Comparison of ENCODE assay signal across 26 cellular contexts in the genomic region with DNA sequence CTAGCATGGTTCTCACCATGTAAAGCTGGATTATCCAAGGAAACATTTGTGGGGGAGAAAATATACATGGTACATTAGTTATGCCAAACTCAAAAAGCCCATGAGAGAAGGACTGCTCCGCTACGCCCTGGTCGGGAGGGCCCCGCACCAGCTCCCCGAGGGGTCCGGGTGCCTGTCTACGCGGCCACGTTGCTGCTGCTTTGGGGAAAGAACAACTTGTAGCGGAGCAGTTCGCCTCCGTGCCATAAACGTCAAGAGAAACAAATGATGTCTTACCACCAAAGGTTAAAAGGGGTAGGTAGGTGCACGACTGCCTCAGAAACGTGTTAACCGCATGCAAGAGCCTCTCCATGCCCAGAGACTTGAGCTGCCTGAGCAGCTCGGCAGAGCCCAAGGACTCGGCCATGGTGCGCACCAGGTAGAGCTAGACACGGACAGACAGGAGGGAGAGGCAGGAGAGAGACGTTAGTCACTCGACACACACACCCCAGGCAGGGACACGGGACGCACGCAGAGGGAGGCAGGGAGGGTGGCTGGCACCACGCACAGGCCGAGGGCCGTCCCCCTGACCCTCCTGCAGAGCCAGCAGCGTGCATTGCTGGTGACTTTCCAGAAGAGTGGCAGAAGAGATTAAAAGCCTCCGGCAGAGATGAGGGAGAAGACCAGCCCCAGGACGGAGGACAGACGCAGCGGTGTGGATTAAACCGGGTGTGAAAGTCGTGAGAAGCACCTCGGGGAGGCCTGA.
DNase-seq lines count a peak whose midpoint lies in the region; ATAC-seq and TF ChIP-seq lines count a peak whose summit lies in the region.
"Had no signal": no experiment of that assay in that cellular context is flagged by ENCODE, and none has a peak within 500 bp of the region (broad histone marks: within the 10 kb centered on the region; RNA-seq: fewer than 3 reads in every experiment).

No MANE protein-coding gene starts in this region.

- no peak for TF ChIP-seq CTCF in Caco-2 (IDR thresholded peaks at IDR 0.05; ENCODE audit: insufficient read depth in 1 of 2, low read depth in 1 of 2, low read length in 1 of 2, severe bottlenecking in 1 of 2, unreplicated experiment in 1 of 2)
- TF ChIP-seq CTCF in RWPE2 (IDR thresholded peaks at IDR 0.05; ENCODE audit: poor library complexity, severe bottlenecking): no peak
- TF ChIP-seq CTCF in endothelial cell (IDR thresholded peaks at IDR 0.05; ENCODE audit: unreplicated experiment): no peak
- no peak for TF ChIP-seq CTCF in spleen (IDR thresholded peaks at IDR 0.05 in 8 of 11, conservative IDR thresholded peaks at IDR 0.05 in 3 of 11)

- H3K4me1 Mint-ChIP-seq in Caco-2 (ENCODE audit: low read depth, unreplicated experiment) (peaks cover 4% of the 10 kb centered on the region), endothelial cell (ENCODE audit: unreplicated experiment) (no peaks in the 10 kb centered on the region)
- H3K4me1 Mint-ChIP-seq: CD4-positive, alpha-beta memory T cell had no signal

- H3K27me3 ChIP-seq in Caco-2 (replicated peaks; ENCODE audit: control insufficient read depth, insufficient read depth, low read length) (no peaks in the 10 kb centered on the region), RWPE2 (ENCODE audit: insufficient read depth, poor library complexity, severe bottlenecking) (no peaks in the 10 kb centered on the region), spleen (replicated peaks in 1 of 7) (no peaks in the 10 kb centered on the region)

- H3K27ac ChIP-seq in RWPE2 (ENCODE audit: poor library complexity, severe bottlenecking) (peak overlapping the region; percentile 48), spleen (no peak overlapping the region)
- H3K27ac ChIP-seq: SK-N-MC had no signal

- H3K36me3 ChIP-seq in Caco-2 (ENCODE audit: control insufficient read depth, insufficient read depth, low read length): peaks cover 2% of the 10 kb centered on the region
- H3K36me3 ChIP-seq in RWPE2 (ENCODE audit: low read depth): peaks cover 82% of the 10 kb centered on the region
- H3K36me3 ChIP-seq in spleen: peaks cover 2 to 85% (median 47%) of the 10 kb centered on the region in 6 donors

- H3K4me1 ChIP-seq in Caco-2 (no peaks in the 10 kb centered on the region), RWPE2 (ENCODE audit: insufficient read depth, poor library complexity, severe bottlenecking) (no peaks in the 10 kb centered on the region), spleen (no peaks in the 10 kb centered on the region)

- H3K27me3 Mint-ChIP-seq in Caco-2 (ENCODE audit: insufficient read depth, unreplicated experiment) (no peaks in the 10 kb centered on the region), endothelial cell (ENCODE audit: unreplicated experiment) (no peaks in the 10 kb centered on the region)
- H3K27me3 Mint-ChIP-seq: CD4-positive, alpha-beta memory T cell had no signal

- no peak for ATAC-seq in RWPE2 (ENCODE audit: low read depth)
- ATAC-seq in GM21576 (IDR thresholded peaks at IDR 0.05; ENCODE audit: unreplicated experiment): no peak
- no peak for ATAC-seq in HG03457 (IDR thresholded peaks at IDR 0.05; ENCODE audit: unreplicated experiment)
- ATAC-seq: HepG2 had no signal

- no peak for TF ChIP-seq POLR2A in spleen (IDR thresholded peaks at IDR 0.05)

- peak overlapping the region; percentile 33 for H3K27ac Mint-ChIP-seq in Caco-2 (ENCODE audit: unreplicated experiment)
- H3K27ac Mint-ChIP-seq in endothelial cell (ENCODE audit: unreplicated experiment): no peak overlapping the region
- H3K27ac Mint-ChIP-seq: CD4-positive, alpha-beta memory T cell had no signal

- 92 to 96% (median 95%) methylated on average over 36 of the region's 36 CpGs for WGBS in spleen, 5 donors

- CTCF ChIA-PET in Caco-2 (lab: Charles Lee): no interaction called here

- no TSS peak for BruUV-seq in Caco-2 (replicated peaks; lab: Mats Ljungman, UMichigan)

- intact Hi-C loops in Caco-2 (cut with micrococcal nuclease; ENCODE audit: unreplicated experiment) (no loop called here), spleen (cut with DNase I; ENCODE audit: low total_unique reads) (no loop called here)

- DNase-seq in Caco-2 (no peak), RWPE2 (ENCODE audit: low spot score) (no peak), endothelial cell (ENCODE audit: low spot score) (no peak), spleen (peak; percentile 64), COR-L47 (lab: John Stamatoyannopoulos, UW) (no peak)
- DNase-seq in activated CD4-positive, alpha-beta T cell treated with anti-CD3 and anti-CD28 coated beads for 4 hours: no peak
- DNase-seq: C1 segment of cervical spinal cord; CD4-positive, alpha-beta memory T cell; DMS 273 treated with DMSO at 0.1 percent for 48 hours; DMS79; EL; GDM1; H7; KBM-7; MM.1S; NCI-H1048; NCI-H1417 treated with DMSO at 0.1 percent for 48 hours; NCI-H1694 treated with DMSO at 0.1 percent for 48 hours; NCI-H2081; NCI-H2227 treated with DMSO at 0.1 percent for 48 hours; NCI-H69; SIG-M5 had no signal

- POLR2A ChIA-PET in Caco-2 (lab: Charles Lee): no interaction called here

- no peak overlapping the region for H3K4me3 Mint-ChIP-seq in Caco-2 (ENCODE audit: unreplicated experiment)
- peak overlapping the region; percentile 75 for H3K4me3 Mint-ChIP-seq in endothelial cell (ENCODE audit: unreplicated experiment)
- H3K4me3 Mint-ChIP-seq: CD4-positive, alpha-beta memory T cell had no signal

- no peaks in the 10 kb centered on the region for H3K9me3 Mint-ChIP-seq in Caco-2 (ENCODE audit: unreplicated experiment)
- H3K9me3 Mint-ChIP-seq in endothelial cell (ENCODE audit: unreplicated experiment): no peaks in the 10 kb centered on the region
- H3K9me3 Mint-ChIP-seq: CD4-positive, alpha-beta memory T cell had no signal

- H3K4me3 ChIP-seq in Caco-2 (ENCODE audit: low read depth, low read length): no peak overlapping the region
- no peak overlapping the region for H3K4me3 ChIP-seq in RWPE2 (ENCODE audit: severe bottlenecking)
- H3K4me3 ChIP-seq in spleen: no peak overlapping the region
- H3K4me3 ChIP-seq: SK-N-MC had no signal

- H3K36me3 Mint-ChIP-seq in Caco-2 (ENCODE audit: insufficient read depth, unreplicated experiment): peaks cover 84% of the 10 kb centered on the region
- peaks cover 48% of the 10 kb centered on the region for H3K36me3 Mint-ChIP-seq in endothelial cell (ENCODE audit: low read depth, unreplicated experiment)

- H3K9me3 ChIP-seq in Caco-2 (no peaks in the 10 kb centered on the region), RWPE2 (ENCODE audit: severe bottlenecking) (no peaks in the 10 kb centered on the region), spleen (no peaks in the 10 kb centered on the region)
